In the genomic region with DNA sequence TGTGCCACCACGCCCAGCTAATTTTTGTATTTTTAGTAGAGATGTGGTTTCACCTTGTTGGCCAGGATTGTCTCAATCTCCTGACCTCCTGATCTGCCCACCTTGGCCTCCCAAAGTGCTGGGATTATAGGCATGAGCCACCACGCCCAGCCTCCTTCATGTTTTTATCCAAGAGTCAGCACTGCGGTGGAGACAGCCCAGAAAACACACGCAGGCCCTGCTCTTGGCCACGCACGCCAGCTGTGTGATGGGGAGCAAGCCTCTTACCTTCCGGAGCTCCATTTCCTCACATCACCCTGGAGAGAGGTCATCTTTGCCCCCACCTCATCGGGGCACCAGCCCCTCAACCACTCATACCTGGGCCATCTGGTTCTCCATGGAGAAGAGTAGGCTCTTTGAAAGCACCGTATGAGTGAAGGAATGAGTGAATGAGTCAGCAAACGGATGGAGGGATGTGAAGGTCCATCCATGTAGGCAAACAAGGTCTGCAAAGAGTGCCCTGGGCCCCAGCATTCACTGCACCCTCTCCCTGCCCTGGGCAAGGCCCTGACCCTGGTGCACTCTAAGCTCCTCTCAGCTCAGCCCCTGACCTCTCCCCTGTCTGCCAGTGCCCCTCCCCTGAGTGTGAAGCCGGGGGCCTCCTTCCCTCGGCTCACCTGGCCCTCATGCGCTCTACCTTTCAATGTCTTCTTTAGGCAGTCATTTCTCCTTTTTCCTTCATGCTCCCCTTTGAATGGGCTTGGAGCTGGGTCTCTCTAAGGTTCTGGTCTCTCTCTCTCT, we compare ENCODE assay signal across 12 cellular contexts. TPM values are rescaled to one million over a fixed set of nuclear protein-coding genes. Genes with fewer than 3 reads are reported as not detected.
DNase-seq lines count a peak whose midpoint lies in the region; ATAC-seq, FAIRE-seq and TF ChIP-seq lines count a peak whose summit lies in the region.
"Had no signal": no experiment of that assay in that cellular context is flagged by ENCODE, and none has a peak within 500 bp of the region (broad histone marks: within the 10 kb centered on the region; RNA-seq: fewer than 3 reads in every experiment).

No MANE protein-coding gene starts in this region.

- peak overlapping the region; percentile 79 for H3K27ac ChIP-seq in BLaER1
- H3K27ac ChIP-seq in GM23338 (ENCODE audit: low read depth): no peak overlapping the region
- H3K27ac ChIP-seq: foreskin keratinocyte had no signal

- no peaks in the 10 kb centered on the region for H3K9me2 ChIP-seq in GM23338 (ENCODE audit: insufficient read depth)

- FAIRE-seq in urothelium cell line (lab: Jason Lieb, UNC) (no peak), H54 (lab: Jason Lieb, UNC) (no peak)

- H3K27me3 ChIP-seq in BLaER1 (no peaks in the 10 kb centered on the region), GM23338 (ENCODE audit: insufficient read depth) (no peaks in the 10 kb centered on the region)
- H3K27me3 ChIP-seq: BE2C, foreskin keratinocyte had no signal

- peaks cover 5% of the 10 kb centered on the region for H3K27me3 Mint-ChIP-seq in GM23338 (ENCODE audit: insufficient read depth, low read depth, poor library complexity)
- no peaks in the 10 kb centered on the region for H3K27me3 Mint-ChIP-seq in naive thymus-derived CD8-positive, alpha-beta T cell

- no peak overlapping the region for H2AFZ ChIP-seq in GM23338

- H3K36me3 Mint-ChIP-seq in GM23338 (ENCODE audit: low read depth): peaks cover under 1% of the 10 kb centered on the region; the same call in 1 of the 3 replicates
- H3K36me3 Mint-ChIP-seq in activated naive CD4-positive, alpha-beta T cell treated with anti-CD3 and anti-CD28 coated beads, Interleukin-2, amount 50 U/mL, for 72 hours: peaks cover 17 to 69% of the 10 kb centered on the region in 2 donors
- H3K36me3 Mint-ChIP-seq in naive thymus-derived CD8-positive, alpha-beta T cell: peaks cover 0 to 34% (median 6%) of the 10 kb centered on the region in 3 donors

- POLR2A ChIA-PET in naive thymus-derived CD8-positive, alpha-beta T cell (lab: Charles Lee): interaction anchor here (0.9 to 3.8 kb wide), 5 partner anchors 9 to 113 kb away, joined by 3 to 16 read pairs (median 5); no protein-coding TSS in a partner anchor

- TF ChIP-seq POLR2A in H54 (IDR thresholded peaks at IDR 0.05; ENCODE audit: low read depth, low read length): no peak

- peaks cover 61% of the 10 kb centered on the region for H3K36me3 ChIP-seq in BLaER1
- H3K36me3 ChIP-seq in GM23338 (ENCODE audit: insufficient read depth): no peaks in the 10 kb centered on the region
- H3K36me3 ChIP-seq: BE2C had no signal

- H3K4me3 ChIP-seq in BLaER1: peak overlapping the region; percentile 36; the same call in 1 of the 2 replicates
- H3K4me3 ChIP-seq in GM23338: no peak overlapping the region

- no peaks in the 10 kb centered on the region for H3K9me3 ChIP-seq in BLaER1
- H3K9me3 ChIP-seq: BE2C had no signal

- H4K20me1 ChIP-seq in BLaER1 (peaks cover 100% of the 10 kb centered on the region), GM23338 (replicated peaks; ENCODE audit: insufficient read depth) (no peaks in the 10 kb centered on the region)

- no peak overlapping the region for H3K4me3 Mint-ChIP-seq in GM23338
- H3K4me3 Mint-ChIP-seq in naive thymus-derived CD8-positive, alpha-beta T cell: peak overlapping the region; percentile 72 to 95 (median 84)
- H3K4me3 Mint-ChIP-seq: nephron had no signal

- H3K4me2 ChIP-seq in BLaER1 (peak overlapping the region; percentile 94), GM23338 (no peak overlapping the region)

- H3K4me1 ChIP-seq in BLaER1 (peaks cover 89% of the 10 kb centered on the region), GM23338 (ENCODE audit: insufficient read depth) (peaks cover 9% of the 10 kb centered on the region)
- H3K4me1 ChIP-seq: BE2C, foreskin keratinocyte had no signal

- H3K27ac Mint-ChIP-seq in GM23338: peak overlapping the region; percentile 84; the same call in 1 of the 2 replicates
- H3K27ac Mint-ChIP-seq in activated naive CD4-positive, alpha-beta T cell treated with anti-CD3 and anti-CD28 coated beads, Interleukin-2, amount 50 U/mL, for 72 hours: peak overlapping the region; percentile 98 to 100
- H3K27ac Mint-ChIP-seq in naive thymus-derived CD8-positive, alpha-beta T cell: peak overlapping the region; percentile 95 to 100 (median 98)

- H3K79me2 ChIP-seq in GM23338 (replicated peaks; ENCODE audit: insufficient read depth): peaks cover 18% of the 10 kb centered on the region

- peak overlapping the region; percentile 59 for H3K9ac ChIP-seq in BLaER1

- no peaks in the 10 kb centered on the region for H3K9me3 Mint-ChIP-seq in GM23338
- H3K9me3 Mint-ChIP-seq in activated naive CD4-positive, alpha-beta T cell treated with anti-CD3 and anti-CD28 coated beads, Interleukin-2, amount 50 U/mL, for 72 hours: no peaks in the 10 kb centered on the region
- H3K9me3 Mint-ChIP-seq in naive thymus-derived CD8-positive, alpha-beta T cell: no peaks in the 10 kb centered on the region
- H3K9me3 Mint-ChIP-seq: nephron had no signal

- DNase-seq in GM23338 (ENCODE audit: low spot score) (no peak), urothelium cell line (ENCODE audit: low spot score) (no peak), cerebellum (ENCODE audit: low spot score) (no peak), H54 (ENCODE audit: insufficient read length, low spot score) (no peak)
- no peak for DNase-seq in activated naive CD4-positive, alpha-beta T cell treated with anti-CD3 and anti-CD28 coated beads, Interleukin-2, amount 50 U/mL, for 72 hours (ENCODE audit: low spot score in 2 of 2)
- no peak for DNase-seq in naive thymus-derived CD8-positive, alpha-beta T cell
- DNase-seq: anterior cingulate cortex, BE2C, foreskin keratinocyte had no signal

- no peak for ATAC-seq in GM23338
- ATAC-seq in activated naive CD4-positive, alpha-beta T cell treated with anti-CD3 and anti-CD28 coated beads, Interleukin-2, amount 50 U/mL, for 72 hours: no peak
- no peak for ATAC-seq in naive thymus-derived CD8-positive, alpha-beta T cell
- ATAC-seq in HG03095 (IDR thresholded peaks at IDR 0.05; ENCODE audit: unreplicated experiment): no peak
- ATAC-seq: foreskin keratinocyte had no signal

- H3K4me1 Mint-ChIP-seq in GM23338: peaks cover 21% of the 10 kb centered on the region
- H3K4me1 Mint-ChIP-seq in naive thymus-derived CD8-positive, alpha-beta T cell: peaks cover 61 to 100% (median 95%) of the 10 kb centered on the region in 4 donors

- 0 out of 2 replicates have a peak, but pooled peaks cover under 1% of the 10 kb centered on the region for H3F3A ChIP-seq in GM23338 (replicated peaks; ENCODE audit: low read depth)

- TF ChIP-seq CTCF in GM23338 (conservative IDR thresholded peaks at IDR 0.05; ENCODE audit: low read depth in 2 of 2): no peak

TF ChIP-seq in GM23338, 12 proteins besides CTCF, POLR2A, EP300 and RAD21 (continues in another document):
- no peak for TF ChIP-seq EZH2phosphoT487 (IDR thresholded peaks at IDR 0.05; ENCODE audit: unreplicated experiment)

RNA-seq across cellular contexts. Expression of a gene that starts 7.4 kb away (rescaled TPM):
- total RNA-seq in GM23338 (2014; rRNA removed; shearing (Covaris generic)): 13.4 and 19.6 TPM in 2 replicates
- 29.7 and 31.2 TPM in 2 replicates for polyA plus RNA-seq in GM23338 (2016; fragmentation: Nextera tagmentation; extraction: Ambion mirVana)
- total RNA-seq in activated naive CD4-positive, alpha-beta T cell treated with anti-CD3 and anti-CD28 coated beads, Interleukin-2, amount 50 U/mL, for 72 hours: 100 to 1,000 TPM; 111 to 161 TPM
- total RNA-seq in naive thymus-derived CD8-positive, alpha-beta T cell: 100 to 1,000 TPM; 151 to 152 TPM
- polyA plus RNA-seq in naive thymus-derived CD8-positive, alpha-beta T cell: 100 to 1,000 TPM; 199 to 303 (median 265) TPM
- 12.8 TPM for total RNA-seq in cerebellum
- total RNA-seq: foreskin keratinocyte had no signal
